15 cellular contexts compared by ENCODE assay signal in the genomic region with DNA sequence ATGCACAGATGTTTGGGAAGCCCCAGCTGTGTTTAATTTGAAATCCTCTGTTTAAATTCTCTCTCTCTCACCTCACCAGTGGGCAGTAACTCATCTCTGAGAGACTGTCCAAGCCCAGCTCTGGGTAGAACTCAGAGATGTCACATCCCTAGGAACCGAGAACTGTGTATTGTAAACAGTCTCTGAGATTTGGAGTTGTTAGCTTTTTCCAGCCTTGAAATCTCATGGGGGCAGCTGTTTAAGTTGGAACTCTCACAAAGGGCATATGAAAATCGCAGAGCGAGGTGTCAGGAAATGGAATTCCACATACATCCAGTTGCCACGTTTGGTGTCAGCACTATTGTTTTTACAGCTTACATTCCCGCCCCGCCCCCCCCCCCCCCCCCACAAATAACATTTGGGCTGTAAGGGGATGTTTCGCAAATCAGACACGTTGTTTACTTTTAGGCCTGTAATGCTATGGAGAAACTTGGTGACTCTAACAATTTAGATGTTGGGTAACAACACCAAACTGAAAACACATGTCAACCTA. TPM values are rescaled to one million over a fixed set of nuclear protein-coding genes. Genes with fewer than 3 reads are reported as not detected.
DNase-seq lines count a peak whose midpoint lies in the region; ATAC-seq and TF ChIP-seq lines count a peak whose summit lies in the region.
"Had no signal": no experiment of that assay in that cellular context is flagged by ENCODE, and none has a peak within 500 bp of the region (broad histone marks: within the 10 kb centered on the region; RNA-seq: fewer than 3 reads in every experiment).

No MANE protein-coding gene starts in this region.

- no peaks in the 10 kb centered on the region for H3K27me3 Mint-ChIP-seq in activated CD4-positive, alpha-beta T cell treated with anti-CD3 and anti-CD28 coated beads, Interleukin-2, amount 10 ng/mL, durations not matched to agents 24 days and 14 days
- H3K27me3 Mint-ChIP-seq in activated CD4-positive, alpha-beta T cell treated with anti-CD3 and anti-CD28 coated beads, Interleukin-2, amount 10 ng/mL, durations not matched to agents 7 days and 5 days: no peaks in the 10 kb centered on the region
- no peaks in the 10 kb centered on the region for H3K27me3 Mint-ChIP-seq in activated T-helper 17 cell treated with anti-CD3 and anti-CD28 coated beads, Interleukin-2, amount 50 U/mL, for 72 hours

- DNase-seq in activated CD4-positive, alpha-beta T cell treated with anti-CD3 and anti-CD28 coated beads, Interleukin-2, amount 10 ng/mL, durations not matched to agents 24 days and 14 days: no peak
- DNase-seq in activated CD4-positive, alpha-beta T cell treated with anti-CD3 and anti-CD28 coated beads, Interleukin-2, amount 10 ng/mL, durations not matched to agents 7 days and 5 days: no peak
- DNase-seq in choroid plexus epithelial cell (ENCODE audit: low read depth): peak; percentile 81
- peak; percentile 88 for DNase-seq in iris pigment epithelial cell (ENCODE audit: low read depth)
- DNase-seq in stromal cell of bone marrow (ENCODE audit: low read depth): peak; percentile 57
- no peak for DNase-seq in activated CD4-positive, alpha-beta T cell treated with anti-CD3 and anti-CD28 coated beads for 4 hours
- DNase-seq: aorta; foreskin keratinocyte; NCI-H1048; NCI-H526; nucleus accumbens; RPMI8226; stimulated activated naive CD8-positive, alpha-beta T cell treated with anti-CD3 and anti-CD28 coated beads, Interleukin-15, Interleukin-2, amounts not matched to agents 100 U/mL and 50 U/mL, for 24 hours had no signal

- H3K9me3 Mint-ChIP-seq in activated CD4-positive, alpha-beta T cell treated with anti-CD3 and anti-CD28 coated beads, Interleukin-2, amount 10 ng/mL, durations not matched to agents 24 days and 14 days: no peaks in the 10 kb centered on the region
- H3K9me3 Mint-ChIP-seq in activated CD4-positive, alpha-beta T cell treated with anti-CD3 and anti-CD28 coated beads, Interleukin-2, amount 10 ng/mL, durations not matched to agents 7 days and 5 days: no peaks in the 10 kb centered on the region
- H3K9me3 Mint-ChIP-seq in activated T-helper 17 cell treated with anti-CD3 and anti-CD28 coated beads, Interleukin-2, amount 50 U/mL, for 72 hours: no peaks in the 10 kb centered on the region

- H3K4me3 ChIP-seq in choroid plexus epithelial cell (ENCODE audit: low read depth, low read length): no peak overlapping the region

- peak overlapping the region; percentile 48 for H3K27ac Mint-ChIP-seq in activated CD4-positive, alpha-beta T cell treated with anti-CD3 and anti-CD28 coated beads, Interleukin-2, amount 10 ng/mL, durations not matched to agents 24 days and 14 days
- H3K27ac Mint-ChIP-seq in activated CD4-positive, alpha-beta T cell treated with anti-CD3 and anti-CD28 coated beads, Interleukin-2, amount 10 ng/mL, durations not matched to agents 7 days and 5 days: no peak overlapping the region
- H3K27ac Mint-ChIP-seq in activated T-helper 17 cell treated with anti-CD3 and anti-CD28 coated beads, Interleukin-2, amount 50 U/mL, for 72 hours: no peak overlapping the region

- intact Hi-C loops in activated CD4-positive, alpha-beta T cell treated with anti-CD3 and anti-CD28 coated beads, Interleukin-2, amount 10 ng/mL, durations not matched to agents 24 days and 14 days (cut with micrococcal nuclease): loop anchor here (10.0 kb wide), 2 partner anchors 125 to 505 kb away; a partner anchor contains a TSS

- POLR2A ChIA-PET in activated CD4-positive, alpha-beta T cell treated with anti-CD3 and anti-CD28 coated beads, Interleukin-2, amount 10 ng/mL, durations not matched to agents 7 days and 5 days (lab: Charles Lee): no interaction called here

- CTCF ChIA-PET in activated CD4-positive, alpha-beta T cell treated with anti-CD3 and anti-CD28 coated beads, Interleukin-2, amount 10 ng/mL, durations not matched to agents 7 days and 5 days (lab: Charles Lee): interaction anchor here (1.2 kb wide), 1 partner anchor 297 kb away, joined by 4 read pairs; no protein-coding TSS in a partner anchor

- no peak overlapping the region for H3K4me3 Mint-ChIP-seq in activated CD4-positive, alpha-beta T cell treated with anti-CD3 and anti-CD28 coated beads, Interleukin-2, amount 10 ng/mL, durations not matched to agents 24 days and 14 days
- H3K4me3 Mint-ChIP-seq in activated CD4-positive, alpha-beta T cell treated with anti-CD3 and anti-CD28 coated beads, Interleukin-2, amount 10 ng/mL, durations not matched to agents 7 days and 5 days: no peak overlapping the region
- no peak overlapping the region for H3K4me3 Mint-ChIP-seq in activated T-helper 17 cell treated with anti-CD3 and anti-CD28 coated beads, Interleukin-2, amount 50 U/mL, for 72 hours

- no peak for ATAC-seq in activated T-helper 17 cell treated with anti-CD3 and anti-CD28 coated beads, Interleukin-2, amount 50 U/mL, for 72 hours (replicated peaks)
- no peak for ATAC-seq in GM18873 (IDR thresholded peaks at IDR 0.05; ENCODE audit: low FRiP score, unreplicated experiment)
- ATAC-seq: foreskin keratinocyte had no signal

- peaks cover 28% of the 10 kb centered on the region for H3K36me3 Mint-ChIP-seq in activated CD4-positive, alpha-beta T cell treated with anti-CD3 and anti-CD28 coated beads, Interleukin-2, amount 10 ng/mL, durations not matched to agents 24 days and 14 days (ENCODE audit: low read depth)
- H3K36me3 Mint-ChIP-seq in activated CD4-positive, alpha-beta T cell treated with anti-CD3 and anti-CD28 coated beads, Interleukin-2, amount 10 ng/mL, durations not matched to agents 7 days and 5 days (ENCODE audit: low read depth): peaks cover 28% of the 10 kb centered on the region
- peaks cover 82% of the 10 kb centered on the region for H3K36me3 Mint-ChIP-seq in activated T-helper 17 cell treated with anti-CD3 and anti-CD28 coated beads, Interleukin-2, amount 50 U/mL, for 72 hours (ENCODE audit: low read depth)

- TF ChIP-seq CTCF in choroid plexus epithelial cell (conservative IDR thresholded peaks at IDR 0.05; ENCODE audit: low read depth, low read length): no peak

- peaks cover 2% of the 10 kb centered on the region for H3K4me1 Mint-ChIP-seq in activated CD4-positive, alpha-beta T cell treated with anti-CD3 and anti-CD28 coated beads, Interleukin-2, amount 10 ng/mL, durations not matched to agents 24 days and 14 days
- no peaks in the 10 kb centered on the region for H3K4me1 Mint-ChIP-seq in activated CD4-positive, alpha-beta T cell treated with anti-CD3 and anti-CD28 coated beads, Interleukin-2, amount 10 ng/mL, durations not matched to agents 7 days and 5 days
- peaks cover 5% of the 10 kb centered on the region for H3K4me1 Mint-ChIP-seq in activated T-helper 17 cell treated with anti-CD3 and anti-CD28 coated beads, Interleukin-2, amount 50 U/mL, for 72 hours

RNA-seq across cellular contexts. Expression of a gene that starts 34.3 kb away (rescaled TPM):
- 37.8 and 41.9 TPM in 2 replicates for total RNA-seq in activated CD4-positive, alpha-beta T cell treated with anti-CD3 and anti-CD28 coated beads, Interleukin-2, amount 10 ng/mL, durations not matched to agents 24 days and 14 days
- 10 to 100 TPM; 59.3 to 59.6 TPM for total RNA-seq in activated CD4-positive, alpha-beta T cell treated with anti-CD3 and anti-CD28 coated beads, Interleukin-2, amount 10 ng/mL, durations not matched to agents 7 days and 5 days
- total RNA-seq in activated T-helper 17 cell treated with anti-CD3 and anti-CD28 coated beads, Interleukin-2, amount 50 U/mL, for 72 hours: 10 to 100 TPM; 38.2 to 40.8 TPM

Comparison
In these comparisons a context has a peak if more than half of its experiments do, and no peak if none do; other contexts are left out.
1. DNase-seq: peak in choroid plexus epithelial cell (single experiment), iris pigment epithelial cell (single experiment) and stromal cell of bone marrow (single experiment); none in activated CD4-positive, alpha-beta T cell treated with anti-CD3 and anti-CD28 coated beads, Interleukin-2, amount 10 ng/mL, durations not matched to agents 24 days and 14 days (single experiment), activated CD4-positive, alpha-beta T cell treated with anti-CD3 and anti-CD28 coated beads, Interleukin-2, amount 10 ng/mL, durations not matched to agents 7 days and 5 days (single experiment) and activated CD4-positive, alpha-beta T cell treated with anti-CD3 and anti-CD28 coated beads for 4 hours (0 of 2).